ENCODE assay signal across 19 cellular contexts in genomic region chr6:125046107-125046925, GRCh38.
DNase-seq lines count a peak whose midpoint lies in the region; ATAC-seq and TF ChIP-seq lines count a peak whose summit lies in the region.
"Had no signal": no experiment of that assay in that cellular context is flagged by ENCODE, and none has a peak within 500 bp of the region (broad histone marks: within the 10 kb centered on the region; RNA-seq: fewer than 3 reads in every experiment).

No MANE protein-coding gene starts in this region.

- no peak for ATAC-seq in HG03175 (IDR thresholded peaks at IDR 0.05; ENCODE audit: unreplicated experiment)
- ATAC-seq: GM12878, sciatic nerve had no signal

- H3K9me3 ChIP-seq in hepatocyte (ENCODE audit: low read depth): no peaks in the 10 kb centered on the region
- H3K9me3 ChIP-seq: neutrophil, SJCRH30, thoracic aorta had no signal

- H3K4me3 ChIP-seq in hepatocyte: no peak overlapping the region
- H3K4me3 ChIP-seq: GM12878, SJCRH30, thoracic aorta had no signal

- H3K36me3 Mint-ChIP-seq in type B pancreatic cell: peaks cover 8% of the 10 kb centered on the region
- H3K36me3 Mint-ChIP-seq: activated CD4-positive, alpha-beta memory T cell treated with anti-CD3 and anti-CD28 coated beads for 36 hours had no signal

- H3K27me3 ChIP-seq in hepatocyte: no peaks in the 10 kb centered on the region
- H3K27me3 ChIP-seq: neutrophil, SJCRH30 had no signal

- peaks cover 23% of the 10 kb centered on the region for H3K4me1 Mint-ChIP-seq in type B pancreatic cell (ENCODE audit: unreplicated experiment)

- no peak for TF ChIP-seq CTCF in hepatocyte (IDR thresholded peaks at IDR 0.05; ENCODE audit: poor library complexity)
- no peak for TF ChIP-seq CTCF in type B pancreatic cell (conservative IDR thresholded peaks at IDR 0.05)

- no peaks in the 10 kb centered on the region for H4K20me1 ChIP-seq in hepatocyte (ENCODE audit: insufficient read depth, poor library complexity, severe bottlenecking)

- H3K9me2 ChIP-seq in hepatocyte (replicated peaks; ENCODE audit: insufficient read depth): no peaks in the 10 kb centered on the region

- H3K4me3 Mint-ChIP-seq in type B pancreatic cell: peak overlapping the region; percentile 50
- H3K4me3 Mint-ChIP-seq: activated CD4-positive, alpha-beta memory T cell treated with anti-CD3 and anti-CD28 coated beads for 36 hours; CD4-positive, alpha-beta T cell had no signal

- H2AFZ ChIP-seq in hepatocyte: no peak overlapping the region

- H3K79me2 ChIP-seq in hepatocyte: peaks cover 4% of the 10 kb centered on the region

- DNase-seq in DMS 273 (lab: John Stamatoyannopoulos, UW; ENCODE audit: unreplicated experiment) (peak; percentile 7), DMS 273 treated with DMSO at 0.1 percent for 48 hours (lab: John Stamatoyannopoulos, UW) (no peak), T1000 (lab: John Stamatoyannopoulos, UW) (peak; percentile 54), hepatocyte (ENCODE audit: low spot score) (peak; percentile 34), type B pancreatic cell (ENCODE audit: extremely low spot score, unreplicated experiment) (no peak), NCI-H187 (lab: John Stamatoyannopoulos, UW) (no peak), ACHN (no peak)
- DNase-seq: activated CD4-positive, alpha-beta memory T cell treated with anti-CD3 and anti-CD28 coated beads for 36 hours; CD4-positive, alpha-beta T cell; HCEC 1CT; NK-92 treated with Interleukin-12 subunit alpha and Interleukin-12 subunit beta, amount 100 ng/mL, for 24 hours; stimulated activated CD4-positive, alpha-beta T cell treated with anti-CD3 and anti-CD28 coated beads, Interleukin-2, amount 100 ng/mL, for 48 hours had no signal

- in situ Hi-C loops in ACHN (cut with HindIII; ENCODE audit: low pct_ligation_motif_present, low pct_unique_long_range_greater_than_20kb, low sequenced_read_pairs): no loop called here

- H3K4me1 ChIP-seq in hepatocyte (ENCODE audit: insufficient read depth): peaks cover 9% of the 10 kb centered on the region
- H3K4me1 ChIP-seq: SJCRH30 had no signal

- WGBS in hepatocyte (ENCODE audit: low lambda C conversion rate, missing lambda C conversion rate): 57% methylated on average over 7 of the region's 7 CpGs

- peak overlapping the region; percentile 78 for H3K27ac Mint-ChIP-seq in type B pancreatic cell
- H3K27ac Mint-ChIP-seq: activated CD4-positive, alpha-beta memory T cell treated with anti-CD3 and anti-CD28 coated beads for 36 hours; CD4-positive, alpha-beta T cell had no signal

- no peaks in the 10 kb centered on the region for H3K36me3 ChIP-seq in hepatocyte (replicated peaks; ENCODE audit: insufficient read depth, low read depth)
- H3K36me3 ChIP-seq: thoracic aorta had no signal

- peak overlapping the region; percentile 56 for H3K27ac ChIP-seq in hepatocyte
- H3K27ac ChIP-seq: 22Rv1, neutrophil, SJCRH30, thoracic aorta had no signal

- H3K9me3 Mint-ChIP-seq in type B pancreatic cell: no peaks in the 10 kb centered on the region
- H3K9me3 Mint-ChIP-seq: activated CD4-positive, alpha-beta memory T cell treated with anti-CD3 and anti-CD28 coated beads for 36 hours; CD4-positive, alpha-beta T cell had no signal

- H3K4me2 ChIP-seq in hepatocyte: no peak overlapping the region

- H3K27me3 Mint-ChIP-seq in type B pancreatic cell: no peaks in the 10 kb centered on the region
- H3K27me3 Mint-ChIP-seq: activated CD4-positive, alpha-beta memory T cell treated with anti-CD3 and anti-CD28 coated beads for 36 hours; CD4-positive, alpha-beta T cell had no signal

Comparison
In these comparisons a context has a peak if more than half of its experiments do, and no peak if none do; other contexts are left out.
1. DNase-seq: peak in DMS 273 (single experiment), T1000 (single experiment) and hepatocyte (single experiment); none in DMS 273 treated with DMSO at 0.1 percent for 48 hours (single experiment), type B pancreatic cell (single experiment), NCI-H187 (0 of 2) and ACHN (single experiment).